Comparison of ENCODE assay signal across 8 cellular contexts in genomic region chr19:19643158-19644053, GRCh38. TPM values are rescaled to one million over a fixed set of nuclear protein-coding genes. Genes with fewer than 3 reads are reported as not detected.
A peak's percentile ranks its signal among the peaks of the same experiment; 100 is the strongest.
DNase-seq lines count a peak whose midpoint lies in the region; ATAC-seq and TF ChIP-seq lines count a peak whose summit lies in the region.

TSS of gene GMIP (minus strand) at chr19:19643657. CDS start at chr19:19643529, 128 bp downstream.

- peak within 1 kb of the TSS; percentile 92 for H3K4me2 ChIP-seq in PC-9

- no peaks in the 10 kb centered on the region for H3K9me3 Mint-ChIP-seq in CD4-positive, CD25-positive, alpha-beta regulatory T cell
- H3K9me3 Mint-ChIP-seq in naive thymus-derived CD4-positive, alpha-beta T cell = no peaks in the 10 kb centered on the region

- ATAC-seq in CD4-positive, CD25-positive, alpha-beta regulatory T cell (ENCODE audit: low read depth in 2 of 2) = peak; percentile 90 to 92
- ATAC-seq in GM19395 (IDR thresholded peaks at IDR 0.05; ENCODE audit: unreplicated experiment) = peak; percentile 77
- peak; percentile 94 for ATAC-seq in naive thymus-derived CD4-positive, alpha-beta T cell

- intact Hi-C loops in PC-9 (cut with micrococcal nuclease; ENCODE audit: unreplicated experiment) = loop anchor here (1.0 to 10.0 kb wide), 4 partner anchors 91 to 506 kb away; partner anchors contain the start of gene TMEM161A
- intact Hi-C loops in esophagus squamous epithelium (cut with DNase I) = loop anchor here (5.0 kb wide), 1 partner anchor 111 kb away; no protein-coding TSS in a partner anchor
- intact Hi-C loops in naive thymus-derived CD4-positive, alpha-beta T cell (cut with micrococcal nuclease) = loop anchor here (1.0 to 5.0 kb wide), 12 partner anchors 15 to 316 kb away; partner anchors contain the start of genes ATP13A1 (in 2 of the 2), LPAR2 (in 2 of the 2), PBX4 (in 2 of the 2) and ZNF101 (in 1 of the 2)

- TF ChIP-seq POLR2A in esophagus squamous epithelium (IDR thresholded peaks at IDR 0.05) = peak in 3 of 4 donors; percentile 1 to 82 (median 28)

- BruUV-seq in PC-9 (replicated peaks; lab: Mats Ljungman, UMichigan) = no TSS peak

- peak within 1 kb of the TSS; percentile 91 for H3K4me3 ChIP-seq in CD4-positive, CD25-positive, alpha-beta regulatory T cell (ENCODE audit: low read depth, low read length)
- H3K4me3 ChIP-seq in PC-9 (peak within 1 kb of the TSS; percentile 96), esophagus squamous epithelium (peak within 1 kb of the TSS; percentile 69 to 80 (median 74))
- peak within 1 kb of the TSS; percentile 82 for H3K4me3 ChIP-seq in naive thymus-derived CD4-positive, alpha-beta T cell (ENCODE audit: low read length)

- peaks cover 0 to 34% (median 15%) of the 10 kb centered on the region in 4 donors for H3K4me1 Mint-ChIP-seq in CD4-positive, CD25-positive, alpha-beta regulatory T cell
- peaks cover 12 to 25% (median 18%) of the 10 kb centered on the region in 7 donors for H3K4me1 Mint-ChIP-seq in naive thymus-derived CD4-positive, alpha-beta T cell

- CTCF ChIA-PET in PC-9 (lab: Charles Lee) = interaction anchor here (0.7 kb wide), 2 partner anchors 74 to 133 kb away, joined by 3 read pairs; no protein-coding TSS in a partner anchor
- CTCF ChIA-PET in naive thymus-derived CD4-positive, alpha-beta T cell (lab: Charles Lee) = interaction anchor here (0.7 to 1.6 kb wide), 7 partner anchors 26 to 314 kb away, joined by 3 to 25 read pairs (median 5); partner anchors contain the start of genes YJEFN3 and ZNF101

- H3K27ac Mint-ChIP-seq in CD4-positive, CD25-positive, alpha-beta regulatory T cell = peak within 1 kb of the TSS; percentile 94 to 98 (median 97)
- H3K27ac Mint-ChIP-seq in naive thymus-derived CD4-positive, alpha-beta T cell = peak within 1 kb of the TSS; percentile 88 to 98 (median 97)

- H3K36me3 ChIP-seq in CD4-positive, CD25-positive, alpha-beta regulatory T cell (ENCODE audit: control insufficient read depth, insufficient read depth, low read length) = peaks cover 42% of the 10 kb centered on the region
- 0 out of 2 replicates have a peak, but pooled peaks cover 7% of the 10 kb centered on the region for H3K36me3 ChIP-seq in PC-9 (ENCODE audit: low read depth)
- peaks cover 28 to 67% (median 30%) of the 10 kb centered on the region in 3 donors for H3K36me3 ChIP-seq in esophagus squamous epithelium
- peaks cover 0 to 72% (median 7%) of the 10 kb centered on the region in 3 experiments for H3K36me3 ChIP-seq in naive thymus-derived CD4-positive, alpha-beta T cell (ENCODE audit: control insufficient read depth in 2 of 3, insufficient read depth in 3 of 3, low read length in 3 of 3)

- TF ChIP-seq CTCF in PC-9 (conservative IDR thresholded peaks at IDR 0.05) (peak; percentile 100), esophagus squamous epithelium (IDR thresholded peaks at IDR 0.05) (peak; percentile 73 to 90 (median 88))

- H3K79me2 ChIP-seq in PC-9 (ENCODE audit: low read depth) = no peaks in the 10 kb centered on the region

- no peaks in the 10 kb centered on the region for H3K9me2 ChIP-seq in PC-9 (ENCODE audit: insufficient read depth)

- WGBS in esophagus squamous epithelium, 2 donors = 0 to 17% methylated on average over 6 to 13 of the region's 50 CpGs

- peaks cover 23% of the 10 kb centered on the region for H3K4me1 ChIP-seq in CD4-positive, CD25-positive, alpha-beta regulatory T cell (ENCODE audit: control insufficient read depth, insufficient read depth, low read length, poor library complexity, severe bottlenecking)
- H3K4me1 ChIP-seq in PC-9 (replicated peaks; ENCODE audit: insufficient read depth) (no peaks in the 10 kb centered on the region), esophagus squamous epithelium (peaks cover 5 to 24% (median 8%) of the 10 kb centered on the region in 3 donors)
- peaks cover 10 to 18% of the 10 kb centered on the region in 2 donors for H3K4me1 ChIP-seq in naive thymus-derived CD4-positive, alpha-beta T cell (ENCODE audit: control insufficient read depth in 2 of 2, insufficient read depth in 2 of 2, low read length in 2 of 2)

- H3K27me3 Mint-ChIP-seq in CD4-positive, CD25-positive, alpha-beta regulatory T cell = peaks cover 5% of the 10 kb centered on the region
- H3K27me3 Mint-ChIP-seq in naive thymus-derived CD4-positive, alpha-beta T cell = no peaks in the 10 kb centered on the region

- peaks cover 14% of the 10 kb centered on the region for H3K36me3 Mint-ChIP-seq in CD4-positive, CD25-positive, alpha-beta regulatory T cell
- H3K36me3 Mint-ChIP-seq in naive thymus-derived CD4-positive, alpha-beta T cell = peaks cover 0 to 21% (median under 1%) of the 10 kb centered on the region in 5 donors

- H3K27me3 ChIP-seq in CD4-positive, CD25-positive, alpha-beta regulatory T cell (ENCODE audit: control insufficient read depth, insufficient read depth, low read length) = no peaks in the 10 kb centered on the region
- no peaks in the 10 kb centered on the region for H3K27me3 ChIP-seq in PC-9 (ENCODE audit: insufficient read depth, low read depth)
- H3K27me3 ChIP-seq in esophagus squamous epithelium = no peaks in the 10 kb centered on the region
- H3K27me3 ChIP-seq in naive thymus-derived CD4-positive, alpha-beta T cell (ENCODE audit: control insufficient read depth in 2 of 2, insufficient read depth in 2 of 2, low read length in 2 of 2) = no peaks in the 10 kb centered on the region

- no peaks in the 10 kb centered on the region for H3K9me3 ChIP-seq in CD4-positive, CD25-positive, alpha-beta regulatory T cell (ENCODE audit: control insufficient read depth in 2 of 2, low read length in 2 of 2)
- H3K9me3 ChIP-seq in PC-9 (ENCODE audit: insufficient read depth, low read depth) (no peaks in the 10 kb centered on the region), esophagus squamous epithelium (no peaks in the 10 kb centered on the region)
- no peaks in the 10 kb centered on the region for H3K9me3 ChIP-seq in naive thymus-derived CD4-positive, alpha-beta T cell (ENCODE audit: control insufficient read depth in 2 of 3, low read length in 3 of 3)

- peak within 1 kb of the TSS; percentile 95 for H2AFZ ChIP-seq in PC-9

- peak; percentile 83 to 91 (median 91) for DNase-seq in CD4-positive, CD25-positive, alpha-beta regulatory T cell
- DNase-seq in HK-2 (ENCODE audit: unreplicated experiment) = peak; percentile 80
- DNase-seq in PC-9 = peak; percentile 63 to 80
- DNase-seq in activated T-cell treated with anti-CD3 and anti-CD28 coated beads, Interleukin-2, amount 50 U/mL, for 1 hour = peak; percentile 92
- DNase-seq in esophagus squamous epithelium (lab: John Stamatoyannopoulos, UW) = peak; percentile 64
- peak; percentile 82 to 91 (median 88) for DNase-seq in naive thymus-derived CD4-positive, alpha-beta T cell
- peak; percentile 79 for DNase-seq in stimulated activated naive CD4-positive, alpha-beta T cell treated with Interleukin-2 at 50 U/mL for 16 hours (lab: John Stamatoyannopoulos, UW)

- peak within 1 kb of the TSS; percentile 98 to 100 (median 100) for H3K4me3 Mint-ChIP-seq in CD4-positive, CD25-positive, alpha-beta regulatory T cell
- H3K4me3 Mint-ChIP-seq in naive thymus-derived CD4-positive, alpha-beta T cell = peak within 1 kb of the TSS; percentile 93 to 100 (median 98)

- H4K20me1 ChIP-seq in PC-9 (ENCODE audit: insufficient read depth) = no peaks in the 10 kb centered on the region

- peaks cover 21% of the 10 kb centered on the region; the same call in 1 of the 2 replicates for H3F3A ChIP-seq in PC-9 (ENCODE audit: insufficient read depth, low read depth)

- POLR2A ChIA-PET in PC-9 (lab: Charles Lee; ENCODE audit: unreplicated experiment) = no interaction called here
- POLR2A ChIA-PET in naive thymus-derived CD4-positive, alpha-beta T cell (lab: Charles Lee) = interaction anchor here (0.7 to 3.2 kb wide), 19 partner anchors 10 to 222 kb away, joined by 3 to 30 read pairs (median 4); partner anchors contain the start of genes ATP13A1, YJEFN3, ZNF101 and ZNF253

- peak within 1 kb of the TSS; percentile 89 for H3K27ac ChIP-seq in CD4-positive, CD25-positive, alpha-beta regulatory T cell (ENCODE audit: insufficient read depth, low read length, poor library complexity, severe bottlenecking)
- H3K27ac ChIP-seq in PC-9 = peak within 1 kb of the TSS; percentile 52
- peak within 1 kb of the TSS; percentile 74 to 87 (median 82) for H3K27ac ChIP-seq in esophagus squamous epithelium
- peak within 1 kb of the TSS; percentile 89 for H3K27ac ChIP-seq in naive thymus-derived CD4-positive, alpha-beta T cell (ENCODE audit: low read depth, low read length)

RNA-seq across cellular contexts. Expression of gene GMIP, which starts in this region (rescaled TPM):
- 155 TPM for total RNA-seq in CD4-positive, CD25-positive, alpha-beta regulatory T cell
- polyA plus RNA-seq in CD4-positive, CD25-positive, alpha-beta regulatory T cell = 10 to 100 TPM; 42.1 to 51.0 (median 45.7) TPM
- total RNA-seq in PC-9 (2021) (15.4 and 18.2 TPM in 2 replicates), esophagus squamous epithelium (10 to 100 TPM in 2 of 4 donors, 1 to 10 TPM in 2; 7.0 to 22.8 (median 10.0) TPM)
- total RNA-seq in naive thymus-derived CD4-positive, alpha-beta T cell = 100 to 1,000 TPM in 3 of 5 experiments, 10 to 100 TPM in 2; 97.2 to 141 (median 109) TPM
- polyA plus RNA-seq in naive thymus-derived CD4-positive, alpha-beta T cell = 10 to 100 TPM; 32.9 to 68.6 TPM

Comparison
In these comparisons a context has a peak if more than half of its experiments do, and no peak if none do; other contexts are left out.
1. Peak in every context shown above with its lines: DNase-seq, ATAC-seq, H3K4me3 ChIP-seq and H3K27ac ChIP-seq.